Comparison of ENCODE assay signal across 25 cellular contexts in the genomic region with DNA sequence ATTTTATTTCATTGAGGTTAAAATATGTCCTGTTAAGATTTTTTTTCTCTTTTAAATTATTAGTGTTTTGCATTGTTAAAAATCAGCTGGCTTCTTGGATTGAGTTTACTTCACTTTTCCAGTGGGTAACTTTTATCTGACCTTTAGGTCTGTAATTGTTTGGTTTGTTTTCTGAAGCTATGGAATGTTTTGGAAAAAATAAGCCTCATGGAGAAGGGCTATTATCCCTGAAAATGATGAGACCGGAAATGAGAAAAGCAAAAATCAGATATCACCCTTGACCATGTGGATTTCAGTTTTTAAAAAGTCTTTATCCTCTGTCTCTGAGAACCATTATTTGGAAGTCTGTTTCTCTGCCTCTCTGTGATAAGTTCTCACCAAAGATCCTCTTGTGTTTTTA.
DNase-seq lines count a peak whose midpoint lies in the region; ATAC-seq, FAIRE-seq and TF ChIP-seq lines count a peak whose summit lies in the region.
"Had no signal": no experiment of that assay in that cellular context is flagged by ENCODE, and none has a peak within 500 bp of the region (broad histone marks: within the 10 kb centered on the region; RNA-seq: fewer than 3 reads in every experiment).

No MANE protein-coding gene starts in this region.

- no peaks in the 10 kb centered on the region for H3K36me3 Mint-ChIP-seq in astrocyte (ENCODE audit: low read depth, unreplicated experiment)

- DNase-seq in HTR-8/SVneo (ENCODE audit: insufficient read length, low spot score) (no peak), astrocyte (ENCODE audit: low read depth) (no peak), keratinocyte (ENCODE audit: low read depth, low spot score) (no peak), DMS 273 treated with DMSO at 0.1 percent for 48 hours (lab: John Stamatoyannopoulos, UW) (no peak), prostate gland (ENCODE audit: low spot score) (no peak)
- no peak for DNase-seq in activated effector memory CD4-positive, alpha-beta T cell treated with anti-CD3 and anti-CD28 coated beads, Interleukin-2, amount 50 U/mL, for 16 hours
- DNase-seq: activated CD4-positive, alpha-beta memory T cell treated with anti-CD3 and anti-CD28 coated beads, Interleukin-2, amount 10 ng/mL, durations not matched to agents 7 days and 5 days; activated T-cell treated with anti-CD3 and anti-CD28 coated beads, Interleukin-2, amount 50 U/mL, for 24 hours; dorsolateral prefrontal cortex; esophagus squamous epithelium; hypothalamus; KG1; midbrain; NCI-H1105 treated with DMSO at 0.1 percent for 48 hours; nucleus accumbens; spleen; T-helper 1 cell had no signal

- peaks cover 6% of the 10 kb centered on the region for H3K9me3 Mint-ChIP-seq in astrocyte (ENCODE audit: unreplicated experiment)
- H3K9me3 Mint-ChIP-seq: activated CD4-positive, alpha-beta memory T cell treated with anti-CD3 and anti-CD28 coated beads, Interleukin-2, amount 10 ng/mL, durations not matched to agents 7 days and 5 days had no signal

- H3K4me2 ChIP-seq in astrocyte (ENCODE audit: low read length) (peak overlapping the region; percentile 77), keratinocyte (ENCODE audit: control insufficient read depth, extremely low read depth, insufficient read depth, low read depth, low read length) (peak overlapping the region; percentile 80)

- H3K4me3 ChIP-seq in astrocyte (ENCODE audit: insufficient read depth, low read depth, low read length) (no peak overlapping the region), keratinocyte (ENCODE audit: control insufficient read depth in 2 of 3, extremely low read depth in 1 of 3, insufficient read depth in 2 of 3, low read depth in 1 of 3, low read length in 3 of 3) (peak overlapping the region in 1 of 3 experiments; percentile 55), skeletal muscle tissue (ENCODE audit: low read length in 3 of 3) (no peak overlapping the region), prostate gland (no peak overlapping the region)
- H3K4me3 ChIP-seq: breast epithelium, dorsolateral prefrontal cortex, esophagus squamous epithelium, spleen had no signal

- intact Hi-C loops in prostate gland (cut with DNase I), result no loop called here

- H3K27me3 ChIP-seq in astrocyte (ENCODE audit: insufficient read depth, low read length), result no peaks in the 10 kb centered on the region
- H3K27me3 ChIP-seq in keratinocyte (ENCODE audit: control insufficient read depth, extremely low read depth, insufficient read depth, low read length), result no peaks in the 10 kb centered on the region
- H3K27me3 ChIP-seq in skeletal muscle tissue (ENCODE audit: control insufficient read depth in 3 of 3, insufficient read depth in 3 of 3, low read length in 3 of 3), result no peaks in the 10 kb centered on the region
- H3K27me3 ChIP-seq in prostate gland (replicated peaks; ENCODE audit: insufficient read depth), result no peaks in the 10 kb centered on the region
- H3K27me3 ChIP-seq: breast epithelium, dorsolateral prefrontal cortex, esophagus squamous epithelium, spleen had no signal

- H3K4me1 Mint-ChIP-seq in astrocyte (ENCODE audit: low read depth, unreplicated experiment), result peaks cover 19% of the 10 kb centered on the region
- H3K4me1 Mint-ChIP-seq: activated CD4-positive, alpha-beta memory T cell treated with anti-CD3 and anti-CD28 coated beads, Interleukin-2, amount 10 ng/mL, durations not matched to agents 7 days and 5 days had no signal

- H3K27ac ChIP-seq in astrocyte (ENCODE audit: low read depth, low read length), result peak overlapping the region; percentile 75
- peak overlapping the region; percentile 62 for H3K27ac ChIP-seq in keratinocyte (ENCODE audit: control insufficient read depth, insufficient read depth, low read length)
- H3K27ac ChIP-seq in skeletal muscle tissue (ENCODE audit: low read depth, low read length), result peak overlapping the region; percentile 8
- H3K27ac ChIP-seq in prostate gland, result no peak overlapping the region
- H3K27ac ChIP-seq: dorsolateral prefrontal cortex, HL-60, thoracic aorta, VCaP had no signal

- peak; percentile 83 for FAIRE-seq in HTR-8/SVneo (lab: Jason Lieb, UNC)
- no peak for FAIRE-seq in astrocyte (lab: Jason Lieb, UNC)
- FAIRE-seq in keratinocyte (lab: Jason Lieb, UNC), result no peak

- ATAC-seq in HG03342 (IDR thresholded peaks at IDR 0.05; ENCODE audit: unreplicated experiment), result no peak

- H4K20me1 ChIP-seq in astrocyte (ENCODE audit: insufficient read depth, low read length), result no peaks in the 10 kb centered on the region
- H4K20me1 ChIP-seq in keratinocyte (ENCODE audit: control insufficient read depth, extremely low read depth, insufficient read depth, low read length), result no peaks in the 10 kb centered on the region

- H3K79me2 ChIP-seq in astrocyte (ENCODE audit: insufficient read depth, low read length) (no peaks in the 10 kb centered on the region), keratinocyte (ENCODE audit: control insufficient read depth, insufficient read depth, low read length) (no peaks in the 10 kb centered on the region)

- H2AFZ ChIP-seq in astrocyte (ENCODE audit: low read depth, low read length) (no peak overlapping the region), keratinocyte (ENCODE audit: control insufficient read depth, low read length) (peak overlapping the region; percentile 21)

- H3K9ac ChIP-seq in astrocyte (ENCODE audit: low read length) (peak overlapping the region; percentile 15), keratinocyte (ENCODE audit: control insufficient read depth, extremely low read depth, insufficient read depth, low read length) (peak overlapping the region; percentile 38), skeletal muscle tissue (ENCODE audit: low read depth in 1 of 3, low read length in 3 of 3) (no peak overlapping the region)

- TF ChIP-seq CTCF in astrocyte (IDR thresholded peaks at IDR 0.05; ENCODE audit: insufficient read depth, low read depth, low read length), result no peak
- TF ChIP-seq CTCF in keratinocyte (optimal IDR thresholded peaks at IDR 0.05 in 1 of 3, IDR thresholded peaks at IDR 0.05 in 1 of 3, conservative IDR thresholded peaks at IDR 0.05 in 1 of 3; ENCODE audit: extremely low read depth in 1 of 3, insufficient read depth in 2 of 3, low read length in 3 of 3), result no peak
- no peak for TF ChIP-seq CTCF in prostate gland (IDR thresholded peaks at IDR 0.05)

- peak overlapping the region; percentile 87 for H3K27ac Mint-ChIP-seq in astrocyte (ENCODE audit: unreplicated experiment)
- H3K27ac Mint-ChIP-seq: activated CD4-positive, alpha-beta memory T cell treated with anti-CD3 and anti-CD28 coated beads, Interleukin-2, amount 10 ng/mL, durations not matched to agents 7 days and 5 days; activated naive CD8-positive, alpha-beta T cell; activated T-cell treated with anti-CD3 and anti-CD28 coated beads, Interleukin-2, amount 50 U/mL, for 24 hours; B cell had no signal

- no peaks in the 10 kb centered on the region for H3K9me3 ChIP-seq in astrocyte (ENCODE audit: insufficient read depth, low read depth, low read length)
- no peaks in the 10 kb centered on the region for H3K9me3 ChIP-seq in keratinocyte (ENCODE audit: control insufficient read depth, low read depth, low read length)
- peaks cover 0 to 4% (median 0%) of the 10 kb centered on the region in 3 donors for H3K9me3 ChIP-seq in skeletal muscle tissue (ENCODE audit: control insufficient read depth in 3 of 3, low read length in 3 of 3)
- H3K9me3 ChIP-seq in prostate gland, result no peaks in the 10 kb centered on the region
- H3K9me3 ChIP-seq: breast epithelium, thoracic aorta had no signal

- 86% methylated on average over 1 of the region's 1 CpG for WGBS in prostate gland

- H3K4me1 ChIP-seq in astrocyte (ENCODE audit: insufficient read depth, low read length), result peaks cover 17% of the 10 kb centered on the region
- H3K4me1 ChIP-seq in keratinocyte (ENCODE audit: control insufficient read depth, extremely low read depth, insufficient read depth, low read length), result peaks cover 19% of the 10 kb centered on the region
- H3K4me1 ChIP-seq in skeletal muscle tissue (ENCODE audit: control insufficient read depth in 3 of 3, insufficient read depth in 3 of 3, low read length in 3 of 3), result peaks cover 2 to 8% (median 4%) of the 10 kb centered on the region in 3 donors
- H3K4me1 ChIP-seq in prostate gland (replicated peaks), result no peaks in the 10 kb centered on the region
- H3K4me1 ChIP-seq: breast epithelium, spleen had no signal

- no peak overlapping the region for H3K4me3 Mint-ChIP-seq in astrocyte (ENCODE audit: unreplicated experiment)
- H3K4me3 Mint-ChIP-seq: activated CD4-positive, alpha-beta memory T cell treated with anti-CD3 and anti-CD28 coated beads, Interleukin-2, amount 10 ng/mL, durations not matched to agents 7 days and 5 days; activated naive CD8-positive, alpha-beta T cell; activated T-cell treated with anti-CD3 and anti-CD28 coated beads, Interleukin-2, amount 50 U/mL, for 24 hours; B cell had no signal

- H3K36me3 ChIP-seq in astrocyte (ENCODE audit: insufficient read depth, low read length), result no peaks in the 10 kb centered on the region
- H3K36me3 ChIP-seq in keratinocyte (ENCODE audit: control insufficient read depth in 2 of 2, extremely low read depth in 1 of 2, insufficient read depth in 2 of 2, low read length in 2 of 2), result no peaks in the 10 kb centered on the region
- H3K36me3 ChIP-seq in skeletal muscle tissue (ENCODE audit: control insufficient read depth in 3 of 3, insufficient read depth in 3 of 3, low read length in 3 of 3), result no peaks in the 10 kb centered on the region
- H3K36me3 ChIP-seq in prostate gland, result no peaks in the 10 kb centered on the region
- H3K36me3 ChIP-seq: breast epithelium, esophagus squamous epithelium, spleen, thoracic aorta had no signal

- dilution Hi-C loops in keratinocyte (cut with MboI; ENCODE audit: extremely low pct_ligation_motif_present, low sequenced_read_pairs), result no loop called here

- no peaks in the 10 kb centered on the region for H3K9me1 ChIP-seq in keratinocyte (ENCODE audit: control insufficient read depth, extremely low read depth, insufficient read depth, low read length)

- H3K27me3 Mint-ChIP-seq in astrocyte (ENCODE audit: low read depth, unreplicated experiment), result no peaks in the 10 kb centered on the region
- H3K27me3 Mint-ChIP-seq: activated CD4-positive, alpha-beta memory T cell treated with anti-CD3 and anti-CD28 coated beads, Interleukin-2, amount 10 ng/mL, durations not matched to agents 7 days and 5 days; activated naive CD8-positive, alpha-beta T cell; activated T-cell treated with anti-CD3 and anti-CD28 coated beads, Interleukin-2, amount 50 U/mL, for 24 hours; B cell had no signal

- no peak for TF ChIP-seq POLR2A in prostate gland (IDR thresholded peaks at IDR 0.05)

Comparison
In these comparisons a context has a peak if more than half of its experiments do, and no peak if none do; other contexts are left out.
1. H3K27ac ChIP-seq: peak in astrocyte (single experiment), keratinocyte (single experiment) and skeletal muscle tissue (single experiment); none in prostate gland (0 of 2).
2. H3K9ac ChIP-seq: peak in astrocyte (single experiment) and keratinocyte (single experiment); none in skeletal muscle tissue (0 of 3).